ENCODE assay signal across 25 cellular contexts in the genomic region with DNA sequence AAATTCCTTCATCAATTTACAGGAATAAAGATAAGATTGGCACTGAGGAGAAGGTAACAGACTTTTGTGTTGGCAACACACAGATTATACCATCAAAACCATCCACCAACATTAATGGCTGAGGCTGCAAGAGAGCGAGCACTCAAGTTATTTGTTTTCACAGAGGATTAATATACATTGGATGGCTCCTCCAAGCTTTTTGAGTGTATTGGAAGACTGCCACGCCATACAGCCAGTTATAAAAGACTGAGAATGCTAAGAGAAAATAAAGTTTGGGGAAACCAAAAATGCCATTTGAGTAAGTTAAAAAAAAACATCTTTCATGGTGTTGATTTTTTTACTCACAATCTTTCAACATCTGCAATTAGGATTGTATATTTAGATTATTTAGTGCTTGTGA.
"Had no signal": no experiment of that assay in that cellular context is flagged by ENCODE, and none has a peak within 500 bp of the region (broad histone marks: within the 10 kb centered on the region; RNA-seq: fewer than 3 reads in every experiment).

No MANE protein-coding gene starts in this region.

- H3K4me1 ChIP-seq: left ventricle myocardium inferior, right atrium auricular region, thyroid gland, upper lobe of left lung, vagina had no signal

- H3K27ac Mint-ChIP-seq: activated CD4-positive, alpha-beta memory T cell treated with anti-CD3 and anti-CD28 coated beads, Interleukin-2, amount 10 ng/mL, durations not matched to agents 7 days and 5 days; activated CD4-positive, alpha-beta T cell treated with anti-CD3 and anti-CD28 coated beads, Interleukin-2, amount 10 ng/mL, durations not matched to agents 7 days and 5 days; activated naive CD4-positive, alpha-beta T cell treated with anti-CD3 and anti-CD28 coated beads, Interleukin-2, amount 50 U/mL, for 24 hours; activated T-helper 2 cell treated with anti-CD3 and anti-CD28 coated beads, Interferon-gamma antibody, Interleukin-2, Interleukin-4, amounts not matched to agents 10 μg/mL and 5 μg/mL and 100 μg/mL, durations not matched to agents 14 hours and 24 hours and 36 hours; natural killer cell treated with Interleukin-12 subunit alpha and Interleukin-12 subunit beta and Interleukin-15 and Interleukin-18, amount 100 ng/mL, for 72 hours; stimulated activated naive B cell treated with anti-CD40 and anti-IgM and Interleukin-4, amounts not matched to agents 10 μg/mL and 1 μg/mL and 100 μg/mL, for 72 hours; WTC11 had no signal

- H3K27ac ChIP-seq: body of pancreas, epithelial cell of prostate, left ventricle myocardium inferior, right atrium auricular region, stomach, thyroid gland, upper lobe of left lung, vagina had no signal

- DNase-seq: activated CD4-positive, alpha-beta memory T cell treated with anti-CD3 and anti-CD28 coated beads, Interleukin-2, amount 10 ng/mL, durations not matched to agents 7 days and 5 days; activated CD4-positive, alpha-beta T cell treated with anti-CD3 and anti-CD28 coated beads for 1 hour; activated CD4-positive, alpha-beta T cell treated with anti-CD3 and anti-CD28 coated beads, Interleukin-2, amount 10 ng/mL, durations not matched to agents 7 days and 5 days; activated CD8-positive, alpha-beta memory T cell treated with anti-CD3 and anti-CD28 coated beads, Interleukin-2, amount 50 U/mL, for 48 hours; activated T-cell treated with anti-CD3 and anti-CD28 coated beads, Interleukin-2, amount 50 U/mL, for 4 hours; aorta; body of pancreas; effector CD8-positive, alpha-beta T cell; left ventricle myocardium inferior; mucosa of descending colon; stimulated activated CD4-positive, alpha-beta T cell treated with anti-CD3 and anti-CD28 coated beads, Interleukin-15, amount 100 ng/mL, for 24 hours; stimulated activated CD4-positive, alpha-beta T cell treated with anti-CD3 and anti-CD28 coated beads, Interleukin-2, amount 100 ng/mL, for 24 hours; stimulated activated naive B cell treated with anti-CD40 and anti-IgM and Interleukin-4, amounts not matched to agents 10 μg/mL and 1 μg/mL and 100 μg/mL, for 72 hours; stomach; thyroid gland; upper lobe of left lung had no signal

- H3K9me3 ChIP-seq: body of pancreas, left ventricle myocardium inferior, mucosa of descending colon, right atrium auricular region, stomach, thyroid gland, upper lobe of left lung, vagina had no signal

- H3K4me1 Mint-ChIP-seq: activated CD4-positive, alpha-beta memory T cell treated with anti-CD3 and anti-CD28 coated beads, Interleukin-2, amount 10 ng/mL, durations not matched to agents 7 days and 5 days; activated CD4-positive, alpha-beta T cell treated with anti-CD3 and anti-CD28 coated beads, Interleukin-2, amount 10 ng/mL, durations not matched to agents 7 days and 5 days; activated naive CD4-positive, alpha-beta T cell treated with anti-CD3 and anti-CD28 coated beads, Interleukin-2, amount 50 U/mL, for 24 hours; stimulated activated naive B cell treated with anti-CD40 and anti-IgM and Interleukin-4, amounts not matched to agents 10 μg/mL and 1 μg/mL and 100 μg/mL, for 72 hours had no signal

- H3K4me3 Mint-ChIP-seq: activated CD4-positive, alpha-beta memory T cell treated with anti-CD3 and anti-CD28 coated beads, Interleukin-2, amount 10 ng/mL, durations not matched to agents 7 days and 5 days; activated CD4-positive, alpha-beta T cell treated with anti-CD3 and anti-CD28 coated beads, Interleukin-2, amount 10 ng/mL, durations not matched to agents 7 days and 5 days; activated naive CD4-positive, alpha-beta T cell treated with anti-CD3 and anti-CD28 coated beads, Interleukin-2, amount 50 U/mL, for 24 hours; activated T-cell treated with anti-CD3 and anti-CD28 coated beads, Interleukin-2, amount 50 U/mL, for 4 hours; natural killer cell treated with Interleukin-12 subunit alpha and Interleukin-12 subunit beta and Interleukin-15 and Interleukin-18, amount 100 ng/mL, for 72 hours; stimulated activated naive B cell treated with anti-CD40 and anti-IgM and Interleukin-4, amounts not matched to agents 10 μg/mL and 1 μg/mL and 100 μg/mL, for 72 hours; WTC11 had no signal

- H3K9me3 Mint-ChIP-seq: activated CD4-positive, alpha-beta T cell treated with anti-CD3 and anti-CD28 coated beads, Interleukin-2, amount 10 ng/mL, durations not matched to agents 7 days and 5 days; activated naive CD4-positive, alpha-beta T cell treated with anti-CD3 and anti-CD28 coated beads, Interleukin-2, amount 50 U/mL, for 24 hours; stimulated activated naive B cell treated with anti-CD40 and anti-IgM and Interleukin-4, amounts not matched to agents 10 μg/mL and 1 μg/mL and 100 μg/mL, for 72 hours had no signal

- H3K36me3 Mint-ChIP-seq: activated naive CD4-positive, alpha-beta T cell treated with anti-CD3 and anti-CD28 coated beads, Interleukin-2, amount 50 U/mL, for 24 hours; natural killer cell treated with Interleukin-12 subunit alpha and Interleukin-12 subunit beta and Interleukin-15 and Interleukin-18, amount 100 ng/mL, for 72 hours; stimulated activated naive B cell treated with anti-CD40 and anti-IgM and Interleukin-4, amounts not matched to agents 10 μg/mL and 1 μg/mL and 100 μg/mL, for 72 hours; WTC11 had no signal

- H3K4me3 ChIP-seq: body of pancreas, left ventricle myocardium inferior, lung, mucosa of descending colon, right atrium auricular region, smooth muscle cell, stomach, thyroid gland, upper lobe of left lung, vagina had no signal

- H3K27me3 ChIP-seq: body of pancreas, right atrium auricular region, stomach, thyroid gland, upper lobe of left lung, vagina had no signal

- H3K27me3 Mint-ChIP-seq: activated CD4-positive, alpha-beta memory T cell treated with anti-CD3 and anti-CD28 coated beads, Interleukin-2, amount 10 ng/mL, durations not matched to agents 7 days and 5 days; activated CD4-positive, alpha-beta T cell treated with anti-CD3 and anti-CD28 coated beads, Interleukin-2, amount 10 ng/mL, durations not matched to agents 7 days and 5 days; activated naive CD4-positive, alpha-beta T cell treated with anti-CD3 and anti-CD28 coated beads, Interleukin-2, amount 50 U/mL, for 24 hours; natural killer cell treated with Interleukin-12 subunit alpha and Interleukin-12 subunit beta and Interleukin-15 and Interleukin-18, amount 100 ng/mL, for 72 hours; stimulated activated naive B cell treated with anti-CD40 and anti-IgM and Interleukin-4, amounts not matched to agents 10 μg/mL and 1 μg/mL and 100 μg/mL, for 72 hours had no signal

- H3K36me3 ChIP-seq: left ventricle myocardium inferior, right atrium auricular region, stomach, thyroid gland, upper lobe of left lung, vagina had no signal

- ATAC-seq: activated T-cell treated with anti-CD3 and anti-CD28 coated beads, Interleukin-2, amount 50 U/mL, for 4 hours; mucosa of descending colon; natural killer cell treated with Interleukin-12 subunit alpha and Interleukin-12 subunit beta and Interleukin-15 and Interleukin-18, amount 100 ng/mL, for 72 hours; stimulated activated naive B cell treated with anti-CD40 and anti-IgM and Interleukin-4, amounts not matched to agents 10 μg/mL and 1 μg/mL and 100 μg/mL, for 72 hours; WTC11 had no signal
